Comparison of ENCODE assay signal across 10 cellular contexts in genomic region chr5:80569961-80570786, GRCh38. TPM values are rescaled to one million over a fixed set of nuclear protein-coding genes. Genes with fewer than 3 reads are reported as not detected.
DNase-seq lines count a peak whose midpoint lies in the region; ATAC-seq lines count a peak whose summit lies in the region.
"Had no signal": no experiment of that assay in that cellular context is flagged by ENCODE, and none has a peak within 500 bp of the region (broad histone marks: within the 10 kb centered on the region; RNA-seq: fewer than 3 reads in every experiment).

TSS of gene ANKRD34B (minus strand) at chr5:80570280. CDS start at chr5:80560019, 10,261 bp downstream.

- peaks cover 1% of the 10 kb centered on the region for H3K36me3 Mint-ChIP-seq in activated naive CD8-positive, alpha-beta T cell treated with anti-CD3 and anti-CD28 coated beads, Interleukin-2, amount 10 ng/mL, durations not matched to agents 7 days and 5 days
- H3K36me3 Mint-ChIP-seq: CD4-positive, CD25-positive, alpha-beta regulatory T cell had no signal

- H3K9ac ChIP-seq in iPS-20b (ENCODE audit: low read depth, low read length), result no peak within 1 kb of the TSS

- H3K9me3 Mint-ChIP-seq in activated naive CD8-positive, alpha-beta T cell treated with anti-CD3 and anti-CD28 coated beads, Interleukin-2, amount 10 ng/mL, durations not matched to agents 7 days and 5 days, result no peaks in the 10 kb centered on the region

- peaks cover 3% of the 10 kb centered on the region for H3K4me1 Mint-ChIP-seq in activated naive CD8-positive, alpha-beta T cell treated with anti-CD3 and anti-CD28 coated beads, Interleukin-2, amount 10 ng/mL, durations not matched to agents 7 days and 5 days

- H3K27ac Mint-ChIP-seq in activated naive CD8-positive, alpha-beta T cell treated with anti-CD3 and anti-CD28 coated beads, Interleukin-2, amount 10 ng/mL, durations not matched to agents 7 days and 5 days, result no peak within 1 kb of the TSS
- H3K27ac Mint-ChIP-seq: CD4-positive, CD25-positive, alpha-beta regulatory T cell had no signal

- peak; percentile 89 for ATAC-seq in activated naive CD8-positive, alpha-beta T cell treated with anti-CD3 and anti-CD28 coated beads, Interleukin-2, amount 10 ng/mL, durations not matched to agents 7 days and 5 days (ENCODE audit: low read depth)
- no peak for ATAC-seq in GM19463 (IDR thresholded peaks at IDR 0.05; ENCODE audit: unreplicated experiment)

- peak within 1 kb of the TSS; percentile 68 for H3K4me3 ChIP-seq in iPS-20b (ENCODE audit: low read length)

- H3K36me3 ChIP-seq in iPS-20b (ENCODE audit: insufficient read depth, low read depth, low read length), result no peaks in the 10 kb centered on the region

- H3K27ac ChIP-seq in iPS-20b (ENCODE audit: low read length), result no peak within 1 kb of the TSS

- peaks cover 72% of the 10 kb centered on the region for H3K27me3 Mint-ChIP-seq in activated naive CD8-positive, alpha-beta T cell treated with anti-CD3 and anti-CD28 coated beads, Interleukin-2, amount 10 ng/mL, durations not matched to agents 7 days and 5 days

- H3K9me3 ChIP-seq in iPS-20b (ENCODE audit: insufficient read depth, low read depth, low read length), result no peaks in the 10 kb centered on the region

- POLR2A ChIA-PET in activated naive CD8-positive, alpha-beta T cell treated with anti-CD3 and anti-CD28 coated beads, Interleukin-2, amount 10 ng/mL, durations not matched to agents 7 days and 5 days (lab: Charles Lee), result no interaction called here

- in situ Hi-C loops in KBM-7 (cut with MboI; ENCODE audit: low pct_unique_long_range_greater_than_20kb, low sequenced_read_pairs), result no loop called here

- peak within 1 kb of the TSS; percentile 61 for H3K4me3 Mint-ChIP-seq in activated naive CD8-positive, alpha-beta T cell treated with anti-CD3 and anti-CD28 coated beads, Interleukin-2, amount 10 ng/mL, durations not matched to agents 7 days and 5 days

- DNase-seq in NCI-H1417 (lab: John Stamatoyannopoulos, UW), result peak in 2 of 3 experiments; percentile 52 to 66
- DNase-seq in NCI-H1417 treated with DMSO at 0.1 percent for 48 hours (lab: John Stamatoyannopoulos, UW), result no peak
- DNase-seq in KBM-7, result peak; percentile 33
- DNase-seq in activated naive CD8-positive, alpha-beta T cell treated with anti-CD3 and anti-CD28 coated beads, Interleukin-2, amount 10 ng/mL, durations not matched to agents 7 days and 5 days, result peak; percentile 59
- peak; percentile 20 to 33 for DNase-seq in stimulated activated CD4-positive, alpha-beta T cell treated with anti-CD3 and anti-CD28 coated beads, Interleukin-2, amount 100 ng/mL, for 48 hours
- no peak for DNase-seq in SKM-1 treated with dmso at 0.1 percent for 144 hours (lab: John Stamatoyannopoulos, UW; ENCODE audit: unreplicated experiment)

- H3K27me3 ChIP-seq in iPS-20b (ENCODE audit: insufficient read depth, low read length), result peaks cover 84% of the 10 kb centered on the region

- no peaks in the 10 kb centered on the region for H3K4me1 ChIP-seq in iPS-20b (ENCODE audit: insufficient read depth, low read length)

RNA-seq across cellular contexts. Expression of gene ANKRD34B, which starts in this region (rescaled TPM):
- total RNA-seq in activated naive CD8-positive, alpha-beta T cell treated with anti-CD3 and anti-CD28 coated beads, Interleukin-2, amount 10 ng/mL, durations not matched to agents 7 days and 5 days, result not detected
- total RNA-seq: CD4-positive, CD25-positive, alpha-beta regulatory T cell; subcutaneous adipose tissue had no signal

Comparison
In these comparisons a context has a peak if more than half of its experiments do, and no peak if none do; other contexts are left out.
1. DNase-seq: peak in NCI-H1417 (2 of 3), KBM-7 (single experiment) and stimulated activated CD4-positive, alpha-beta T cell treated with anti-CD3 and anti-CD28 coated beads, Interleukin-2, amount 100 ng/mL, for 48 hours (2 of 2); none in NCI-H1417 treated with DMSO at 0.1 percent for 48 hours (single experiment) and SKM-1 treated with dmso at 0.1 percent for 144 hours (single experiment).
2. Peak in DNase-seq and ATAC-seq in activated naive CD8-positive, alpha-beta T cell treated with anti-CD3 and anti-CD28 coated beads, Interleukin-2, amount 10 ng/mL, durations not matched to agents 7 days and 5 days; RNA of the gene not detected or under 1 TPM.